ENCODE assay signal across 20 cellular contexts in genomic region chr10:37865264-37865663, GRCh38.
"Had no signal": no experiment of that assay in that cellular context is flagged by ENCODE, and none has a peak within 500 bp of the region (broad histone marks: within the 10 kb centered on the region; RNA-seq: fewer than 3 reads in every experiment).

No MANE protein-coding gene starts in this region.

- H3K27me3 Mint-ChIP-seq: activated CD4-positive, alpha-beta memory T cell treated with anti-CD3 and anti-CD28 coated beads, Interleukin-2, amount 10 ng/mL, durations not matched to agents 7 days and 5 days; activated CD8-positive, alpha-beta memory T cell treated with anti-CD3 and anti-CD28 coated beads, Interleukin-2, amount 10 ng/mL, durations not matched to agents 7 days and 5 days; activated naive CD8-positive, alpha-beta T cell; memory B cell had no signal

- H3K36me3 ChIP-seq: esophagus muscularis mucosa, heart right ventricle, neutrophil, tibial nerve had no signal

- ATAC-seq: activated CD8-positive, alpha-beta memory T cell treated with anti-CD3 and anti-CD28 coated beads, Interleukin-2, amount 10 ng/mL, durations not matched to agents 7 days and 5 days; heart right ventricle; natural killer cell; WTC11 had no signal

- H3K9me3 ChIP-seq: esophagus muscularis mucosa, neutrophil, tibial nerve had no signal

- H3K4me3 ChIP-seq: esophagus muscularis mucosa, heart right ventricle, tibial nerve had no signal

- DNase-seq: activated CD4-positive, alpha-beta memory T cell treated with anti-CD3 and anti-CD28 coated beads, Interleukin-2, amount 10 ng/mL, durations not matched to agents 7 days and 5 days; activated CD4-positive, alpha-beta T cell treated with anti-CD3 and anti-CD28 coated beads for 4 hours; activated CD8-positive, alpha-beta memory T cell treated with anti-CD3 and anti-CD28 coated beads, Interleukin-2, amount 10 ng/mL, durations not matched to agents 7 days and 5 days; cerebellar nuclear complex; cortex of kidney; heart right ventricle; kidney glomerular epithelial cell; natural killer cell; retina; stimulated activated CD8-positive, alpha-beta memory T cell treated with anti-CD3 and anti-CD28 coated beads, Interleukin-4, amount 100 ng/mL, for 48 hours; stimulated activated naive CD4-positive, alpha-beta T cell treated with Interleukin-2 at 50 U/mL for 16 hours had no signal

- H3K4me3 Mint-ChIP-seq: activated CD4-positive, alpha-beta memory T cell treated with anti-CD3 and anti-CD28 coated beads, Interleukin-2, amount 10 ng/mL, durations not matched to agents 7 days and 5 days; activated CD8-positive, alpha-beta memory T cell treated with anti-CD3 and anti-CD28 coated beads, Interleukin-2, amount 10 ng/mL, durations not matched to agents 7 days and 5 days; activated naive CD8-positive, alpha-beta T cell; memory B cell; natural killer cell; WTC11 had no signal

- H3K27me3 ChIP-seq: esophagus muscularis mucosa, heart right ventricle, neutrophil, tibial nerve had no signal

- FAIRE-seq: TTC549, urothelium cell line had no signal

- H2AFZ ChIP-seq: parathyroid adenoma had no signal

- H3K79me2 ChIP-seq: parathyroid adenoma had no signal

- H3K9me3 Mint-ChIP-seq: memory B cell, natural killer cell had no signal

- H3K27ac Mint-ChIP-seq: activated CD4-positive, alpha-beta memory T cell treated with anti-CD3 and anti-CD28 coated beads, Interleukin-2, amount 10 ng/mL, durations not matched to agents 7 days and 5 days; activated CD8-positive, alpha-beta memory T cell treated with anti-CD3 and anti-CD28 coated beads, Interleukin-2, amount 10 ng/mL, durations not matched to agents 7 days and 5 days; activated naive CD8-positive, alpha-beta T cell; natural killer cell; WTC11 had no signal

- H3K9ac ChIP-seq: parathyroid adenoma had no signal

- H3K4me1 Mint-ChIP-seq: natural killer cell, WTC11 had no signal

- H3K27ac ChIP-seq: esophagus muscularis mucosa, heart right ventricle, neutrophil, parathyroid adenoma, tibial nerve had no signal

- H3K4me1 ChIP-seq: heart right ventricle, parathyroid adenoma, tibial nerve had no signal
